ENCODE assay signal across 1 cellular context in the genomic region with DNA sequence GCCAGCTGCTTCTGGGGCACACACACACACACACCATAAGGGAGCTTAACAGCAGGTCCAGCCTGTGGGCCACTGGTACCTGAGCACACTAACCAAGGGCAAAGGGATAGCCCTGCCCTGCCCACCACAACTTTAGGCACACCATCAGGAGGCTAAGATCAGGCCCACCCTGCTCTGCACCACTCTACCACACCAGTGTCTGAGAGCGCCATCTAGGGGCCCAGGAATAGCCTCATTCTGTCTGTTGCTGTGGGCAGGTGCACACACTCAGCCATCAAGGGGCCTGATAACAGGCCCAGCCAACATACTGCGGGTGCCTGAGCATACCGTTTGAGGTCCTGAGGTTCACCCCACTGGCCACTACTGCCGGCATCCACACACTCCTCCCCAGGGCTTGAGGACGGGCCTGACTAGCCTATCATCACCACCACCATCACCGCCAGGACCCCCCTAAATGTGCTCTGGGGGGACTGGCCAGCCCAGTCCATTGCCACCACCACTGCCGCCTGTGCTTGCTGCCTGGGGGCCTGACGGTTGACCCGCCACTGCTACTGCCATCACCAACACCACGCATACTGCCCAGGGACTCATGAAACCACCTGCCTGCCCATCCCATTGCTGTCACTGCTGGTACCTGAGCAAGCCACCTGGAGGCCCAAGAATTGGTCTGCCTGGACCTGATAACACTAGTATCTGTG.
TF ChIP-seq lines count a peak whose summit lies in the region.

No MANE protein-coding gene starts in this region.

TF ChIP-seq in GM23338, 12 proteins besides CTCF, POLR2A, EP300 and RAD21 (continued from another document):
- TF ChIP-seq, protein P1, sequence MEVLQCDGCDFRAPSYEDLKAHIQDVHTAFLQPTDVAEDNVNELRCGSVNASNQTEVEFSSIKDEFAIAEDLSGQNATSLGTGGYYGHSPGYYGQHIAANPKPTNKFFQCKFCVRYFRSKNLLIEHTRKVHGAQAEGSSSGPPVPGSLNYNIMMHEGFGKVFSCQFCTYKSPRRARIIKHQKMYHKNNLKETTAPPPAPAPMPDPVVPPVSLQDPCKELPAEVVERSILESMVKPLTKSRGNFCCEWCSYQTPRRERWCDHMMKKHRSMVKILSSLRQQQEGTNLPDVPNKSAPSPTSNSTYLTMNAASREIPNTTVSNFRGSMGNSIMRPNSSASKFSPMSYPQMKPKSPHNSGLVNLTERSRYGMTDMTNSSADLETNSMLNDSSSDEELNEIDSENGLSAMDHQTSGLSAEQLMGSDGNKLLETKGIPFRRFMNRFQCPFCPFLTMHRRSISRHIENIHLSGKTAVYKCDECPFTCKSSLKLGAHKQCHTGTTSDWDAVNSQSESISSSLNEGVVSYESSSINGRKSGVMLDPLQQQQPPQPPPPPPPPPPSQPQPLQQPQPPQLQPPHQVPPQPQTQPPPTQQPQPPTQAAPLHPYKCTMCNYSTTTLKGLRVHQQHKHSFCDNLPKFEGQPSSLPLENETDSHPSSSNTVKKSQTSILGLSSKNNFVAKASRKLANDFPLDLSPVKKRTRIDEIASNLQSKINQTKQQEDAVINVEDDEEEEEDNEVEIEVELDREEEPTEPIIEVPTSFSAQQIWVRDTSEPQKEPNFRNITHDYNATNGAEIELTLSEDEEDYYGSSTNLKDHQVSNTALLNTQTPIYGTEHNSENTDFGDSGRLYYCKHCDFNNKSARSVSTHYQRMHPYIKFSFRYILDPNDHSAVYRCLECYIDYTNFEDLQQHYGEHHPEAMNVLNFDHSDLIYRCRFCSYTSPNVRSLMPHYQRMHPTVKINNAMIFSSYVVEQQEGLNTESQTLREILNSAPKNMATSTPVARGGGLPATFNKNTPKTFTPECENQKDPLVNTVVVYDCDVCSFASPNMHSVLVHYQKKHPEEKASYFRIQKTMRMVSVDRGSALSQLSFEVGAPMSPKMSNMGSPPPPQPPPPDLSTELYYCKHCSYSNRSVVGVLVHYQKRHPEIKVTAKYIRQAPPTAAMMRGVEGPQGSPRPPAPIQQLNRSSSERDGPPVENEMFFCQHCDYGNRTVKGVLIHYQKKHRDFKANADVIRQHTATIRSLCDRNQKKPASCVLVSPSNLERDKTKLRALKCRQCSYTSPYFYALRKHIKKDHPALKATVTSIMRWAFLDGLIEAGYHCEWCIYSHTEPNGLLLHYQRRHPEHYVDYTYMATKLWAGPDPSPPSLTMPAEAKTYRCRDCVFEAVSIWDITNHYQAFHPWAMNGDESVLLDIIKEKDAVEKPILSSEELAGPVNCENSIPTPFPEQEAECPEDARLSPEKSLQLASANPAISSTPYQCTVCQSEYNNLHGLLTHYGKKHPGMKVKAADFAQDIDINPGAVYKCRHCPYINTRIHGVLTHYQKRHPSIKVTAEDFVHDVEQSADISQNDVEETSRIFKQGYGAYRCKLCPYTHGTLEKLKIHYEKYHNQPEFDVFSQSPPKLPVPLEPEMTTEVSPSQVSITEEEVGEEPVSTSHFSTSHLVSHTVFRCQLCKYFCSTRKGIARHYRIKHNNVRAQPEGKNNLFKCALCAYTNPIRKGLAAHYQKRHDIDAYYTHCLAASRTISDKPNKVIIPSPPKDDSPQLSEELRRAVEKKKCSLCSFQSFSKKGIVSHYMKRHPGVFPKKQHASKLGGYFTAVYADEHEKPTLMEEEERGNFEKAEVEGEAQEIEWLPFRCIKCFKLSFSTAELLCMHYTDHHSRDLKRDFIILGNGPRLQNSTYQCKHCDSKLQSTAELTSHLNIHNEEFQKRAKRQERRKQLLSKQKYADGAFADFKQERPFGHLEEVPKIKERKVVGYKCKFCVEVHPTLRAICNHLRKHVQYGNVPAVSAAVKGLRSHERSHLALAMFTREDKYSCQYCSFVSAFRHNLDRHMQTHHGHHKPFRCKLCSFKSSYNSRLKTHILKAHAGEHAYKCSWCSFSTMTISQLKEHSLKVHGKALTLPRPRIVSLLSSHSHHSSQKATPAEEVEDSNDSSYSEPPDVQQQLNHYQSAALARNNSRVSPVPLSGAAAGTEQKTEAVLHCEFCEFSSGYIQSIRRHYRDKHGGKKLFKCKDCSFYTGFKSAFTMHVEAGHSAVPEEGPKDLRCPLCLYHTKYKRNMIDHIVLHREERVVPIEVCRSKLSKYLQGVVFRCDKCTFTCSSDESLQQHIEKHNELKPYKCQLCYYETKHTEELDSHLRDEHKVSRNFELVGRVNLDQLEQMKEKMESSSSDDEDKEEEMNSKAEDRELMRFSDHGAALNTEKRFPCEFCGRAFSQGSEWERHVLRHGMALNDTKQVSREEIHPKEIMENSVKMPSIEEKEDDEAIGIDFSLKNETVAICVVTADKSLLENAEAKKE (CRISPR knock-in tag; IDR thresholded peaks at IDR 0.05) = no peak
- TF ChIP-seq NANOG (IDR thresholded peaks at IDR 0.05; ENCODE audit: borderline replicate concordance) (no peak), JUNB (IDR thresholded peaks at IDR 0.05; ENCODE audit: unreplicated experiment) (no peak), POLR2AphosphoS5 (IDR thresholded peaks at IDR 0.05; ENCODE audit: low read depth) (no peak), CREB1 (CRISPR knock-in tag; IDR thresholded peaks at IDR 0.05; ENCODE audit: low read depth) (no peak), EZH2phosphoT487 (IDR thresholded peaks at IDR 0.05; ENCODE audit: unreplicated experiment) (no peak), ZNF331 (CRISPR knock-in tag; IDR thresholded peaks at IDR 0.05; ENCODE audit: low read depth) (no peak)
- TF ChIP-seq, protein P2, sequence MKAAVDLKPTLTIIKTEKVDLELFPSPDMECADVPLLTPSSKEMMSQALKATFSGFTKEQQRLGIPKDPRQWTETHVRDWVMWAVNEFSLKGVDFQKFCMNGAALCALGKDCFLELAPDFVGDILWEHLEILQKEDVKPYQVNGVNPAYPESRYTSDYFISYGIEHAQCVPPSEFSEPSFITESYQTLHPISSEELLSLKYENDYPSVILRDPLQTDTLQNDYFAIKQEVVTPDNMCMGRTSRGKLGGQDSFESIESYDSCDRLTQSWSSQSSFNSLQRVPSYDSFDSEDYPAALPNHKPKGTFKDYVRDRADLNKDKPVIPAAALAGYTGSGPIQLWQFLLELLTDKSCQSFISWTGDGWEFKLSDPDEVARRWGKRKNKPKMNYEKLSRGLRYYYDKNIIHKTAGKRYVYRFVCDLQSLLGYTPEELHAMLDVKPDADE (IDR thresholded peaks at IDR 0.05) = no peak
- TF ChIP-seq, protein P3, sequence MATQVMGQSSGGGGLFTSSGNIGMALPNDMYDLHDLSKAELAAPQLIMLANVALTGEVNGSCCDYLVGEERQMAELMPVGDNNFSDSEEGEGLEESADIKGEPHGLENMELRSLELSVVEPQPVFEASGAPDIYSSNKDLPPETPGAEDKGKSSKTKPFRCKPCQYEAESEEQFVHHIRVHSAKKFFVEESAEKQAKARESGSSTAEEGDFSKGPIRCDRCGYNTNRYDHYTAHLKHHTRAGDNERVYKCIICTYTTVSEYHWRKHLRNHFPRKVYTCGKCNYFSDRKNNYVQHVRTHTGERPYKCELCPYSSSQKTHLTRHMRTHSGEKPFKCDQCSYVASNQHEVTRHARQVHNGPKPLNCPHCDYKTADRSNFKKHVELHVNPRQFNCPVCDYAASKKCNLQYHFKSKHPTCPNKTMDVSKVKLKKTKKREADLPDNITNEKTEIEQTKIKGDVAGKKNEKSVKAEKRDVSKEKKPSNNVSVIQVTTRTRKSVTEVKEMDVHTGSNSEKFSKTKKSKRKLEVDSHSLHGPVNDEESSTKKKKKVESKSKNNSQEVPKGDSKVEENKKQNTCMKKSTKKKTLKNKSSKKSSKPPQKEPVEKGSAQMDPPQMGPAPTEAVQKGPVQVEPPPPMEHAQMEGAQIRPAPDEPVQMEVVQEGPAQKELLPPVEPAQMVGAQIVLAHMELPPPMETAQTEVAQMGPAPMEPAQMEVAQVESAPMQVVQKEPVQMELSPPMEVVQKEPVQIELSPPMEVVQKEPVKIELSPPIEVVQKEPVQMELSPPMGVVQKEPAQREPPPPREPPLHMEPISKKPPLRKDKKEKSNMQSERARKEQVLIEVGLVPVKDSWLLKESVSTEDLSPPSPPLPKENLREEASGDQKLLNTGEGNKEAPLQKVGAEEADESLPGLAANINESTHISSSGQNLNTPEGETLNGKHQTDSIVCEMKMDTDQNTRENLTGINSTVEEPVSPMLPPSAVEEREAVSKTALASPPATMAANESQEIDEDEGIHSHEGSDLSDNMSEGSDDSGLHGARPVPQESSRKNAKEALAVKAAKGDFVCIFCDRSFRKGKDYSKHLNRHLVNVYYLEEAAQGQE (IDR thresholded peaks at IDR 0.05; ENCODE audit: unreplicated experiment) = no peak
